In the genomic region with DNA sequence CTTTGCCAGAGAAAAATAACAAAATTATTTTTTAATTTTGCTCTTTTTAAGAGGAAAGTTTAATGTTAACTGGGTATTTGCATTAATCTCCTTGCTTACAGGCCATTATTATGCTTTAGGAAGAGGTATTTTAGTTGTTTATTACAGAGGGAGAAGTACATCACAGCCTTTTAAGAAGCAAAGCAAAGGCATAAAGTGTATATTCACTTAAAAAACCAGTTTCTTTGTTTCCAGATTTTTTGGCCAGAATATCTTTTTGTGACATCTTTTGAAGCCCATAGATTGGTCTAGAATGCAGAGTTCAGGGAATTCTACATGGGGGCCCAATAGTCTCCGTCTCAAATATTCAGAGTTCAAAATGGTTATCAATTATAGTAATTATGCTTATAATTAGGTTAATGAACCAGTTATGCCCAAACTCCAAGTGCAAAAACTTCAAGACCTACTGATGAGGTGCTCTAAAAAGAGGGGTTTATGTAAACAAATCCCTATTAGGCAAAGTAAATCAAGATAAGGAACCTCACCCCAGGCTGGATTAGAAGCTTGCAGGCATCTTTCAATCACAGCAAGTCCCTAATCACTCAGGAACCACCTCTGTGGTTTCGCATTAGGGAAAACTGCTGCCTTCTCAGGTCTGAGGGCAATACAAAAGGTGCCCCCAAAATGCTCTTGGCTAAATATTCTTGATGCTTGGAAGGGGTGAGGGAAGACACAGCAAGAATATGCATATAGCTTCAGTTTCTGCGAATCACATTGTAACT, we compare ENCODE assay signal across 11 cellular contexts. TPM values are rescaled to one million over a fixed set of nuclear protein-coding genes. Genes with fewer than 3 reads are reported as not detected.
A peak's percentile ranks its signal among the peaks of the same experiment; 100 is the strongest.
DNase-seq lines count a peak whose midpoint lies in the region; ATAC-seq, FAIRE-seq and TF ChIP-seq lines count a peak whose summit lies in the region.
"Had no signal": no experiment of that assay in that cellular context is flagged by ENCODE, and none has a peak within 500 bp of the region (broad histone marks: within the 10 kb centered on the region; RNA-seq: fewer than 3 reads in every experiment).

No MANE protein-coding gene starts in this region.

- DNase-seq in D721Med (ENCODE audit: insufficient read length, low spot score): no peak
- peak; percentile 57 for DNase-seq in endodermal cell
- no peak for DNase-seq in stimulated activated naive B cell treated with anti-CD40 and anti-IgM and Interleukin-4, amounts not matched to agents 10 μg/mL and 1 μg/mL and 100 μg/mL, for 72 hours
- no peak for DNase-seq in HEK293T (ENCODE audit: extremely low spot score)
- no peak for DNase-seq in DMS 273 treated with DMSO at 0.1 percent for 48 hours (lab: John Stamatoyannopoulos, UW)
- DNase-seq in DMS53 treated with DMSO at 0.1 percent for 48 hours (lab: John Stamatoyannopoulos, UW; ENCODE audit: unreplicated experiment): no peak
- DNase-seq: activated CD4-positive, CD25-positive, alpha-beta regulatory T cell treated with anti-CD3 and anti-CD28 coated beads, Interleukin-2, amount 50 U/mL, for 72 hours; CD8-positive, alpha-beta T cell had no signal

- H3K27ac ChIP-seq in HUES6 (ENCODE audit: low read depth, low read length): no peak overlapping the region
- peak overlapping the region; percentile 89 for H3K27ac ChIP-seq in endodermal cell (ENCODE audit: low read depth, low read length)

- H3K27me3 Mint-ChIP-seq in endodermal cell (ENCODE audit: insufficient read depth): peaks cover 38% of the 10 kb centered on the region
- peaks cover 47 to 68% of the 10 kb centered on the region in 2 donors for H3K27me3 Mint-ChIP-seq in stimulated activated naive B cell treated with anti-CD40 and anti-IgM and Interleukin-4, amounts not matched to agents 10 μg/mL and 1 μg/mL and 100 μg/mL, for 72 hours

- WGBS in endodermal cell (ENCODE audit: insufficient coverage in 1 of 2, insufficient read length in 1 of 2), 2 experiments: 17 to 27% methylated on average over 1 to 3 of the region's 3 CpGs

- CTCF ChIA-PET in HEK293T (lab: Yijun Ruan, JAX): no interaction called here

- H2AFZ ChIP-seq in neuron (ENCODE audit: low read depth, low read length): no peak overlapping the region

- H3K4me1 ChIP-seq in HUES6 (ENCODE audit: control insufficient read depth, insufficient read depth, low read length) (peaks cover 26% of the 10 kb centered on the region), endodermal cell (ENCODE audit: control insufficient read depth, insufficient read depth, low read length) (peaks cover 4% of the 10 kb centered on the region), neuron (ENCODE audit: insufficient read depth, low read length) (peaks cover 37% of the 10 kb centered on the region)

- H3K27me3 ChIP-seq in HUES6 (ENCODE audit: control insufficient read depth, insufficient read depth, low read length) (peaks cover 15% of the 10 kb centered on the region; the same call in 1 of the 2 replicates), endodermal cell (ENCODE audit: control insufficient read depth, insufficient read depth, low read length, poor library complexity, severe bottlenecking) (peaks cover 19% of the 10 kb centered on the region), neuron (ENCODE audit: insufficient read depth, low read length) (no peaks in the 10 kb centered on the region)

- no peak for ATAC-seq in stimulated activated naive B cell treated with anti-CD40 and anti-IgM and Interleukin-4, amounts not matched to agents 10 μg/mL and 1 μg/mL and 100 μg/mL, for 72 hours (replicated peaks)
- ATAC-seq: CD8-positive, alpha-beta T cell had no signal

- H3K9me3 ChIP-seq in HUES6 (ENCODE audit: control insufficient read depth, insufficient read depth, low read depth, low read length): no peaks in the 10 kb centered on the region
- H3K9me3 ChIP-seq in endodermal cell (ENCODE audit: control insufficient read depth, low read length): no peaks in the 10 kb centered on the region
- no peaks in the 10 kb centered on the region for H3K9me3 ChIP-seq in neuron (ENCODE audit: low read length)

- TF ChIP-seq CTCF in D721Med (IDR thresholded peaks at IDR 0.05; ENCODE audit: insufficient read depth, missing control alignments) (no peak), endodermal cell (conservative IDR thresholded peaks at IDR 0.05) (no peak)

- peak overlapping the region; percentile 88 for H3K4me3 ChIP-seq in HUES6 (ENCODE audit: low read depth, low read length)
- H3K4me3 ChIP-seq in endodermal cell (ENCODE audit: low read length): peak overlapping the region; percentile 95
- peak overlapping the region; percentile 65 for H3K4me3 ChIP-seq in neuron (ENCODE audit: low read length)

- H3K27ac Mint-ChIP-seq in endodermal cell: no peak overlapping the region
- H3K27ac Mint-ChIP-seq in stimulated activated naive B cell treated with anti-CD40 and anti-IgM and Interleukin-4, amounts not matched to agents 10 μg/mL and 1 μg/mL and 100 μg/mL, for 72 hours: no peak overlapping the region
- H3K27ac Mint-ChIP-seq: CD8-positive, alpha-beta T cell had no signal

- peak overlapping the region; percentile 71 for H3K4me3 Mint-ChIP-seq in endodermal cell
- no peak overlapping the region for H3K4me3 Mint-ChIP-seq in stimulated activated naive B cell treated with anti-CD40 and anti-IgM and Interleukin-4, amounts not matched to agents 10 μg/mL and 1 μg/mL and 100 μg/mL, for 72 hours

- H3K9ac ChIP-seq in HUES6 (ENCODE audit: low read length) (no peak overlapping the region), endodermal cell (ENCODE audit: extremely low read depth, low read length, poor library complexity, severe bottlenecking) (no peak overlapping the region)

- H3K9me3 Mint-ChIP-seq in endodermal cell: no peaks in the 10 kb centered on the region
- H3K9me3 Mint-ChIP-seq in stimulated activated naive B cell treated with anti-CD40 and anti-IgM and Interleukin-4, amounts not matched to agents 10 μg/mL and 1 μg/mL and 100 μg/mL, for 72 hours: no peaks in the 10 kb centered on the region
- H3K9me3 Mint-ChIP-seq: CD8-positive, alpha-beta T cell had no signal

- peaks cover 39% of the 10 kb centered on the region for H3K4me1 Mint-ChIP-seq in endodermal cell
- H3K4me1 Mint-ChIP-seq in stimulated activated naive B cell treated with anti-CD40 and anti-IgM and Interleukin-4, amounts not matched to agents 10 μg/mL and 1 μg/mL and 100 μg/mL, for 72 hours: peaks cover 21 to 44% of the 10 kb centered on the region in 2 donors

- no peaks in the 10 kb centered on the region for H3K36me3 Mint-ChIP-seq in endodermal cell (ENCODE audit: low read depth)
- H3K36me3 Mint-ChIP-seq in stimulated activated naive B cell treated with anti-CD40 and anti-IgM and Interleukin-4, amounts not matched to agents 10 μg/mL and 1 μg/mL and 100 μg/mL, for 72 hours: no peaks in the 10 kb centered on the region
- H3K36me3 Mint-ChIP-seq: CD8-positive, alpha-beta T cell had no signal

- FAIRE-seq in D721Med (lab: Jason Lieb, UNC): peak; percentile 86
- FAIRE-seq: HTR-8/SVneo had no signal

- POLR2A ChIA-PET in HEK293T (lab: Yijun Ruan, JAX): no interaction called here

- H3K36me3 ChIP-seq in HUES6 (ENCODE audit: control insufficient read depth, insufficient read depth, low read length) (no peaks in the 10 kb centered on the region), endodermal cell (ENCODE audit: control insufficient read depth, insufficient read depth, low read length) (no peaks in the 10 kb centered on the region), neuron (ENCODE audit: insufficient read depth, low read length) (no peaks in the 10 kb centered on the region)

TF ChIP-seq in HEK293T, 16 proteins besides CTCF, POLR2A, EP300 and RAD21:
- TF ChIP-seq SP1 (IDR thresholded peaks at IDR 0.05): no peak
- no peak for TF ChIP-seq ARNT (IDR thresholded peaks at IDR 0.05)
- TF ChIP-seq SUZ12 (IDR thresholded peaks at IDR 0.05): no peak
- TF ChIP-seq L3MBTL2 (conservative IDR thresholded peaks at IDR 0.05): no peak
- TF ChIP-seq LEF1 (IDR thresholded peaks at IDR 0.05; ENCODE audit: borderline replicate concordance): no peak
- TF ChIP-seq FOXK2 (IDR thresholded peaks at IDR 0.05): no peak
- no peak for TF ChIP-seq CTBP1 (IDR thresholded peaks at IDR 0.05; ENCODE audit: borderline replicate concordance)
- no peak for TF ChIP-seq NFRKB (IDR thresholded peaks at IDR 0.05)
- no peak for TF ChIP-seq ELF4 (IDR thresholded peaks at IDR 0.05)
- TF ChIP-seq TARDBP (IDR thresholded peaks at IDR 0.05): no peak
- no peak for TF ChIP-seq BHLHE40 (IDR thresholded peaks at IDR 0.05; ENCODE audit: borderline replicate concordance)
- no peak for TF ChIP-seq FOXM1 (IDR thresholded peaks at IDR 0.05; ENCODE audit: borderline replicate concordance)
- TF ChIP-seq ZNF384 (IDR thresholded peaks at IDR 0.05): no peak
- no peak for TF ChIP-seq FOXA1 (IDR thresholded peaks at IDR 0.05)
- TF ChIP-seq, protein P1, sequence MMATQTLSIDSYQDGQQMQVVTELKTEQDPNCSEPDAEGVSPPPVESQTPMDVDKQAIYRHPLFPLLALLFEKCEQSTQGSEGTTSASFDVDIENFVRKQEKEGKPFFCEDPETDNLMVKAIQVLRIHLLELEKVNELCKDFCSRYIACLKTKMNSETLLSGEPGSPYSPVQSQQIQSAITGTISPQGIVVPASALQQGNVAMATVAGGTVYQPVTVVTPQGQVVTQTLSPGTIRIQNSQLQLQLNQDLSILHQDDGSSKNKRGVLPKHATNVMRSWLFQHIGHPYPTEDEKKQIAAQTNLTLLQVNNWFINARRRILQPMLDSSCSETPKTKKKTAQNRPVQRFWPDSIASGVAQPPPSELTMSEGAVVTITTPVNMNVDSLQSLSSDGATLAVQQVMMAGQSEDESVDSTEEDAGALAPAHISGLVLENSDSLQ (IDR thresholded peaks at IDR 0.05): no peak
- no peak for TF ChIP-seq HDGF (IDR thresholded peaks at IDR 0.05; ENCODE audit: borderline replicate concordance)

RNA-seq across cellular contexts. Expression of a gene that starts 1.4 kb away (rescaled TPM):
- 10 to 100 TPM in 1 of 2 donors, 1 to 10 TPM in 1; 5.6 to 12.4 TPM for total RNA-seq in endodermal cell
- 27.2 TPM for polyA plus RNA-seq in endodermal cell (2013, experiment 1 of 2)
- 28.9 TPM for polyA plus RNA-seq in endodermal cell (2013, experiment 2 of 2)
- total RNA-seq: CD8-positive, alpha-beta T cell had no signal
